Comparison of ENCODE assay signal across 8 cellular contexts in genomic region chr6:26273673-26274595, GRCh38.
DNase-seq lines count a peak whose midpoint lies in the region; ATAC-seq and TF ChIP-seq lines count a peak whose summit lies in the region.

No MANE protein-coding gene starts in this region.

- H3K4me3 ChIP-seq in AG04449 (ENCODE audit: low read depth, low read length) (peak overlapping the region; percentile 63), HEK293 (ENCODE audit: low read depth, low read length) (peak overlapping the region; percentile 8; the same call in 1 of the 2 replicates), astrocyte of the spinal cord (ENCODE audit: low read depth, low read length) (peak overlapping the region; percentile 59)

- DNase-seq in AG04449 (ENCODE audit: low read depth, low spot score) (no peak), astrocyte of the spinal cord (ENCODE audit: low read depth, low spot score) (peak; percentile 48), medulla oblongata (ENCODE audit: extremely low spot score) (peak; percentile 35), AG08395 (ENCODE audit: low spot score) (no peak), middle frontal gyrus (ENCODE audit: extremely low spot score, low spot score) (no peak)

- H3K9me3 ChIP-seq in HEK293 (ENCODE audit: control insufficient read depth, insufficient read depth, low read depth, low read length), result no peaks in the 10 kb centered on the region

- ATAC-seq in GM18870 (IDR thresholded peaks at IDR 0.05; ENCODE audit: unreplicated experiment), result no peak
- ATAC-seq in HG02623 (IDR thresholded peaks at IDR 0.05; ENCODE audit: unreplicated experiment), result no peak

- in situ Hi-C loops in astrocyte of the spinal cord (cut with HindIII; ENCODE audit: low sequenced_read_pairs), result no loop called here

- CTCF ChIA-PET in AG04449 (lab: Yijun Ruan, JAX), result interaction anchor here (1.0 to 3.3 kb wide), 12 partner anchors 11 to 322 kb away, joined by 3 to 14 read pairs (median 4); partner anchors contain the start of gene ABT1
- CTCF ChIA-PET in HEK293 (lab: Yijun Ruan, JAX), result interaction anchor here (0.7 to 2.3 kb wide), 4 partner anchors 13 to 37 kb away, joined by 3 to 10 read pairs (median 4); a partner anchor contains a TSS

- TF ChIP-seq CTCF in AG04449 (IDR thresholded peaks at IDR 0.05; ENCODE audit: insufficient read depth, low read length, missing control alignments) (no peak), HEK293 (tag by site-specific recombination; IDR thresholded peaks at IDR 0.05) (no peak), astrocyte of the spinal cord (IDR thresholded peaks at IDR 0.05; ENCODE audit: low read depth, low read length) (no peak)

- H3K27ac ChIP-seq in HEK293 (ENCODE audit: extremely low read depth, low read depth, low read length), result no peak overlapping the region

- H3K4me1 ChIP-seq in HEK293 (ENCODE audit: control insufficient read depth, insufficient read depth, low read length), result peaks cover 3% of the 10 kb centered on the region; the same call in 1 of the 2 replicates

- no peaks in the 10 kb centered on the region for H3K36me3 ChIP-seq in HEK293 (ENCODE audit: control insufficient read depth in 2 of 2, insufficient read depth in 1 of 2, low read length in 2 of 2)

- POLR2A ChIA-PET in AG04449 (lab: Yijun Ruan, JAX) (interaction anchor here (0.8 to 4.9 kb wide), 10 partner anchors 11 to 859 kb away, joined by 3 to 62 read pairs (median 12); a partner anchor contains a TSS), HEK293 (lab: Yijun Ruan, JAX) (interaction anchor here (0.6 to 2.8 kb wide), 6 partner anchors 11 to 264 kb away, joined by 3 to 13 read pairs (median 6); partner anchors contain the start of gene HMGN4)

TF ChIP-seq in HEK293, 187 proteins besides CTCF, POLR2A, EP300 and RAD21:
- TF ChIP-seq ZNF394 (tag by site-specific recombination; IDR thresholded peaks at IDR 0.05; ENCODE audit: borderline replicate concordance) (no peak), ZNF132 (tag by site-specific recombination; IDR thresholded peaks at IDR 0.05; ENCODE audit: borderline replicate concordance) (no peak), ZNF202 (tag by site-specific recombination; IDR thresholded peaks at IDR 0.05; ENCODE audit: borderline replicate concordance) (no peak), TCF7L2 (IDR thresholded peaks at IDR 0.05; ENCODE audit: borderline replicate concordance, low read depth, low read length) (no peak), ZNF354C (tag by site-specific recombination; IDR thresholded peaks at IDR 0.05; ENCODE audit: borderline replicate concordance, low read depth) (no peak), ZNF350 (tag by site-specific recombination; IDR thresholded peaks at IDR 0.05) (no peak)
- TF ChIP-seq, protein P1, sequence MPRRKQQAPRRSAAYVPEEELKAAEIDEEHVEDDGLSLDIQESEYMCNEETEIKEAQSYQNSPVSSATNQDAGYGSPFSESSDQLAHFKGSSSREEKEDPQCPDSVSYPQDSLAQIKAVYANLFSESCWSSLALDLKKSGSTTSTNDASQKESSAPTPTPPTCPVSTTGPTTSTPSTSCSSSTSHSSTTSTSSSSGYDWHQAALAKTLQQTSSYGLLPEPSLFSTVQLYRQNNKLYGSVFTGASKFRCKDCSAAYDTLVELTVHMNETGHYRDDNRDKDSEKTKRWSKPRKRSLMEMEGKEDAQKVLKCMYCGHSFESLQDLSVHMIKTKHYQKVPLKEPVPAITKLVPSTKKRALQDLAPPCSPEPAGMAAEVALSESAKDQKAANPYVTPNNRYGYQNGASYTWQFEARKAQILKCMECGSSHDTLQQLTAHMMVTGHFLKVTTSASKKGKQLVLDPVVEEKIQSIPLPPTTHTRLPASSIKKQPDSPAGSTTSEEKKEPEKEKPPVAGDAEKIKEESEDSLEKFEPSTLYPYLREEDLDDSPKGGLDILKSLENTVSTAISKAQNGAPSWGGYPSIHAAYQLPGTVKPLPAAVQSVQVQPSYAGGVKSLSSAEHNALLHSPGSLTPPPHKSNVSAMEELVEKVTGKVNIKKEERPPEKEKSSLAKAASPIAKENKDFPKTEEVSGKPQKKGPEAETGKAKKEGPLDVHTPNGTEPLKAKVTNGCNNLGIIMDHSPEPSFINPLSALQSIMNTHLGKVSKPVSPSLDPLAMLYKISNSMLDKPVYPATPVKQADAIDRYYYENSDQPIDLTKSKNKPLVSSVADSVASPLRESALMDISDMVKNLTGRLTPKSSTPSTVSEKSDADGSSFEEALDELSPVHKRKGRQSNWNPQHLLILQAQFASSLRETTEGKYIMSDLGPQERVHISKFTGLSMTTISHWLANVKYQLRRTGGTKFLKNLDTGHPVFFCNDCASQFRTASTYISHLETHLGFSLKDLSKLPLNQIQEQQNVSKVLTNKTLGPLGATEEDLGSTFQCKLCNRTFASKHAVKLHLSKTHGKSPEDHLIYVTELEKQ (tag by site-specific recombination; IDR thresholded peaks at IDR 0.05; ENCODE audit: borderline replicate concordance), result no peak
- TF ChIP-seq, protein P2, sequence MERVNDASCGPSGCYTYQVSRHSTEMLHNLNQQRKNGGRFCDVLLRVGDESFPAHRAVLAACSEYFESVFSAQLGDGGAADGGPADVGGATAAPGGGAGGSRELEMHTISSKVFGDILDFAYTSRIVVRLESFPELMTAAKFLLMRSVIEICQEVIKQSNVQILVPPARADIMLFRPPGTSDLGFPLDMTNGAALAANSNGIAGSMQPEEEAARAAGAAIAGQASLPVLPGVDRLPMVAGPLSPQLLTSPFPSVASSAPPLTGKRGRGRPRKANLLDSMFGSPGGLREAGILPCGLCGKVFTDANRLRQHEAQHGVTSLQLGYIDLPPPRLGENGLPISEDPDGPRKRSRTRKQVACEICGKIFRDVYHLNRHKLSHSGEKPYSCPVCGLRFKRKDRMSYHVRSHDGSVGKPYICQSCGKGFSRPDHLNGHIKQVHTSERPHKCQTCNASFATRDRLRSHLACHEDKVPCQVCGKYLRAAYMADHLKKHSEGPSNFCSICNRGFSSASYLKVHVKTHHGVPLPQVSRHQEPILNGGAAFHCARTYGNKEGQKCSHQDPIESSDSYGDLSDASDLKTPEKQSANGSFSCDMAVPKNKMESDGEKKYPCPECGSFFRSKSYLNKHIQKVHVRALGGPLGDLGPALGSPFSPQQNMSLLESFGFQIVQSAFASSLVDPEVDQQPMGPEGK (tag by site-specific recombination; IDR thresholded peaks at IDR 0.05), result no peak

Comparison
In these comparisons a context has a peak if more than half of its experiments do, and no peak if none do; other contexts are left out.
1. DNase-seq: peak in astrocyte of the spinal cord (single experiment) and medulla oblongata (single experiment); none in AG04449 (single experiment), AG08395 (single experiment) and middle frontal gyrus (single experiment).
2. H3K4me3 ChIP-seq: peak in every context shown above with its lines; median percentile 63 in AG04449; 59 in astrocyte of the spinal cord; 8 in HEK293.